In the genomic region with DNA sequence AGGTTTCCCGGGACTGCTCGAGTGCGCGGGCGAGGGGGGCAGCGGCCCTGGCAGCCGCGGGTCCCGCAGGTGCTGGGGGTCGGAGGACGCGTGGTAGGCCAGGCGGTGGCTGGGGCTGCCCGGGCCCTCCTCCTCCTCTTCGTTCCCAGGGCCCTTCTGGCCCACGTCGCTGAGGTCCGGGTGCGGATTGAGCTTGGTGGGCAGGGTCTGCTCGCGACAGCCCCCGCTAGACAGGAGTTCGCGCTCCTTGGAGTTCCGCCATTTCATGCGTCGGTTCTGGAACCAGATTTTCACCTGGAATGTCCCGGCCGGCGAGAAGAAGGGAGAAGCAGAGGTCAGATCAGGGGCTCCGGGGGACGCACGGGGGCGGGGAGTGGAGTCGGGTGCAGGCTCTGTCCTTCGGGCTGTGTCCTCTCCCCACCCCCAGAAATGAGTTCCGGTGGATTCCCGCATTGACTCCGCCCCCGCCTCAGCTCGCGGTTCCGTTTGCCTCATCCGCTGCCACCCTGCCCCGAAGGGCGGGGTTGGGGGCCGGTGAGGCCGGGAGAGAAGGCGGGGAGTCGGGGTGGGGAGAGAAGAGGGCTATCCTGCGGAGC, we compare ENCODE assay signal across 10 cellular contexts. TPM values are rescaled to one million over a fixed set of nuclear protein-coding genes. Genes with fewer than 3 reads are reported as not detected.
DNase-seq lines count a peak whose midpoint lies in the region; ATAC-seq, FAIRE-seq and TF ChIP-seq lines count a peak whose summit lies in the region.
"Had no signal": no experiment of that assay in that cellular context is flagged by ENCODE, and none has a peak within 500 bp of the region (broad histone marks: within the 10 kb centered on the region; RNA-seq: fewer than 3 reads in every experiment).

No MANE protein-coding gene starts in this region.

- H3K27me3 Mint-ChIP-seq in activated CD4-positive, alpha-beta T cell treated with anti-CD3 and anti-CD28 coated beads for 36 hours = peaks cover 50% of the 10 kb centered on the region

- no peaks in the 10 kb centered on the region for H4K20me1 ChIP-seq in endothelial cell of umbilical vein (replicated peaks; ENCODE audit: control insufficient read depth, extremely low read depth, insufficient read depth, low read length)

- H3K27me3 ChIP-seq in endothelial cell of umbilical vein (ENCODE audit: control insufficient read depth in 2 of 2, insufficient read depth in 2 of 2, low read length in 2 of 2) = peaks cover 70 to 80% of the 10 kb centered on the region in 2 experiments

- TF ChIP-seq POLR2A in endothelial cell of umbilical vein (IDR thresholded peaks at IDR 0.05; ENCODE audit: low read depth, low read length) = no peak
- no peak for TF ChIP-seq POLR2A in GM12891 (IDR thresholded peaks at IDR 0.05; ENCODE audit: low read depth, low read length)

- H3K4me1 Mint-ChIP-seq in activated CD4-positive, alpha-beta T cell treated with anti-CD3 and anti-CD28 coated beads for 36 hours = peaks cover 19% of the 10 kb centered on the region

- dilution Hi-C loops in endothelial cell of umbilical vein (cut with MboI; ENCODE audit: extremely low pct_ligation_motif_present, low sequenced_read_pairs) = no loop called here

- no peak overlapping the region for H3K4me3 ChIP-seq in endothelial cell of umbilical vein (replicated peaks in 1 of 3; ENCODE audit: insufficient read depth in 1 of 3, low read depth in 1 of 3, low read length in 3 of 3)
- H3K4me3 ChIP-seq: lung, SK-N-MC had no signal

- CTCF ChIA-PET in activated CD4-positive, alpha-beta T cell treated with anti-CD3 and anti-CD28 coated beads for 36 hours (lab: Charles Lee) = interaction anchor here (2.7 kb wide), 1 partner anchor 24 kb away, joined by 13 read pairs; no protein-coding TSS in a partner anchor
- CTCF ChIA-PET in endothelial cell of umbilical vein (lab: Charles Lee) = no interaction called here

- H2AFZ ChIP-seq in endothelial cell of umbilical vein (ENCODE audit: low read depth, low read length) = no peak overlapping the region

- no peaks in the 10 kb centered on the region for H3K36me3 Mint-ChIP-seq in activated CD4-positive, alpha-beta T cell treated with anti-CD3 and anti-CD28 coated beads for 36 hours (ENCODE audit: low read depth)

- BruUV-seq in endothelial cell of umbilical vein (replicated peaks; lab: Mats Ljungman, UMichigan) = no TSS peak

- H3K9me3 ChIP-seq in endothelial cell of umbilical vein (replicated peaks; ENCODE audit: control insufficient read depth, insufficient read depth, low read length) = no peaks in the 10 kb centered on the region

- ATAC-seq in GM19351 (IDR thresholded peaks at IDR 0.05; ENCODE audit: unreplicated experiment) (peak; percentile 23), HG02763 (IDR thresholded peaks at IDR 0.05; ENCODE audit: unreplicated experiment) (no peak), HG02759 (IDR thresholded peaks at IDR 0.05; ENCODE audit: unreplicated experiment) (no peak), GM21390 (IDR thresholded peaks at IDR 0.05; ENCODE audit: unreplicated experiment) (no peak)
- ATAC-seq in activated CD4-positive, alpha-beta T cell treated with anti-CD3 and anti-CD28 coated beads for 36 hours = peak; percentile 79

- no peaks in the 10 kb centered on the region for H3K9me1 ChIP-seq in endothelial cell of umbilical vein (replicated peaks; ENCODE audit: control insufficient read depth, extremely low read depth, insufficient read depth, low read length)

- no peak overlapping the region for H3K9ac ChIP-seq in endothelial cell of umbilical vein (replicated peaks; ENCODE audit: extremely low read depth, insufficient read depth, low read length)

- POLR2A ChIA-PET in activated CD4-positive, alpha-beta T cell treated with anti-CD3 and anti-CD28 coated beads for 36 hours (lab: Charles Lee) = no interaction called here
- POLR2A ChIA-PET in endothelial cell of umbilical vein (lab: Charles Lee) = no interaction called here

- intact Hi-C loops in activated CD4-positive, alpha-beta T cell treated with anti-CD3 and anti-CD28 coated beads for 36 hours (cut with DNase I, micrococcal nuclease) = no loop called here
- intact Hi-C loops in endothelial cell of umbilical vein (cut with micrococcal nuclease) = no loop called here

- no peaks in the 10 kb centered on the region for H3K4me1 ChIP-seq in endothelial cell of umbilical vein (ENCODE audit: control insufficient read depth, extremely low read depth, insufficient read depth, low read length)

- TF ChIP-seq CTCF in endothelial cell of umbilical vein (IDR thresholded peaks at IDR 0.05; ENCODE audit: extremely low read depth in 1 of 2, insufficient read depth in 1 of 2, low read depth in 1 of 2, low read length in 2 of 2) = no peak

- peak; percentile 75 for DNase-seq in activated CD4-positive, alpha-beta T cell treated with anti-CD3 and anti-CD28 coated beads for 36 hours
- DNase-seq in endothelial cell of umbilical vein (ENCODE audit: low read depth, low spot score) = no peak
- peak; percentile 42 for DNase-seq in stimulated activated CD4-positive, alpha-beta T cell treated with anti-CD3 and anti-CD28 coated beads, Interleukin-1b, Interleukin-23, amount 100 ng/mL, for 48 hours
- no peak for DNase-seq in GM12891 (ENCODE audit: insufficient read length, low spot score)

- FAIRE-seq in endothelial cell of umbilical vein (lab: Jason Lieb, UNC) (no peak), GM12891 (lab: Jason Lieb, UNC) (no peak)

- H3K36me3 ChIP-seq in endothelial cell of umbilical vein (ENCODE audit: control insufficient read depth in 2 of 2, extremely low read depth in 1 of 2, insufficient read depth in 2 of 2, low read length in 2 of 2) = no peaks in the 10 kb centered on the region

- no peak overlapping the region for H3K4me2 ChIP-seq in endothelial cell of umbilical vein (ENCODE audit: insufficient read depth, low read length)

- H3K27ac Mint-ChIP-seq in activated CD4-positive, alpha-beta T cell treated with anti-CD3 and anti-CD28 coated beads for 36 hours = no peak overlapping the region

- H3K9me3 Mint-ChIP-seq in activated CD4-positive, alpha-beta T cell treated with anti-CD3 and anti-CD28 coated beads for 36 hours (ENCODE audit: low read depth) = peaks cover 4% of the 10 kb centered on the region

- peak overlapping the region; percentile 50 for H3K4me3 Mint-ChIP-seq in activated CD4-positive, alpha-beta T cell treated with anti-CD3 and anti-CD28 coated beads for 36 hours

- H3K79me2 ChIP-seq in endothelial cell of umbilical vein (ENCODE audit: control insufficient read depth, insufficient read depth, low read length) = no peaks in the 10 kb centered on the region

- no peak overlapping the region for H3K27ac ChIP-seq in endothelial cell of umbilical vein (ENCODE audit: insufficient read depth, low read depth, low read length)
- H3K27ac ChIP-seq: SK-N-MC had no signal

TF ChIP-seq in endothelial cell of umbilical vein, 7 proteins besides CTCF, POLR2A, EP300 and RAD21:
- no peak for TF ChIP-seq JUN (IDR thresholded peaks at IDR 0.05; ENCODE audit: borderline replicate concordance, insufficient read depth, insufficient read length, low read depth)
- TF ChIP-seq FOS (IDR thresholded peaks at IDR 0.05; ENCODE audit: borderline replicate concordance, insufficient read depth, low read length) = no peak
- no peak for TF ChIP-seq POLR2AphosphoS5 (IDR thresholded peaks at IDR 0.05; ENCODE audit: insufficient read depth, low read depth, low read length)
- no peak for TF ChIP-seq GATA2 (IDR thresholded peaks at IDR 0.05; ENCODE audit: insufficient read depth, insufficient read length, low read depth, low read length)
- TF ChIP-seq EZH2 (IDR thresholded peaks at IDR 0.05; ENCODE audit: borderline replicate concordance, low read depth, low read length, severe bottlenecking) = peak; percentile 98
- TF ChIP-seq, protein P1, sequence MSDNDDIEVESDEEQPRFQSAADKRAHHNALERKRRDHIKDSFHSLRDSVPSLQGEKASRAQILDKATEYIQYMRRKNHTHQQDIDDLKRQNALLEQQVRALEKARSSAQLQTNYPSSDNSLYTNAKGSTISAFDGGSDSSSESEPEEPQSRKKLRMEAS (IDR thresholded peaks at IDR 0.05; ENCODE audit: insufficient read depth, insufficient read length) = no peak
TF ChIP-seq in endothelial cell of umbilical vein: peak in this region for 1.

TF ChIP-seq in GM12891, 5 proteins besides CTCF, POLR2A, EP300 and RAD21:
- TF ChIP-seq SPI1 (IDR thresholded peaks at IDR 0.05; ENCODE audit: low read depth, low read length) (no peak), TAF1 (IDR thresholded peaks at IDR 0.05; ENCODE audit: low read depth, low read length) (no peak), POU2F2 (IDR thresholded peaks at IDR 0.05; ENCODE audit: low read depth, low read length) (no peak), PAX5 (IDR thresholded peaks at IDR 0.05; ENCODE audit: insufficient read depth, low read length, severe bottlenecking) (no peak), POLR2AphosphoS5 (IDR thresholded peaks at IDR 0.05; ENCODE audit: low read depth, low read length) (no peak)

RNA-seq across cellular contexts. Expression of a gene that starts 3.9 kb away (rescaled TPM):
- total RNA-seq in activated CD4-positive, alpha-beta T cell treated with anti-CD3 and anti-CD28 coated beads for 36 hours = not detected
- not detected in 2 replicates for total RNA-seq in endothelial cell of umbilical vein
- polyA plus RNA-seq in endothelial cell of umbilical vein = not detected in 2 replicates
- polyA plus RNA-seq in endothelial cell of umbilical vein (2011; cell fraction: cytosol; rRNA removed) = not detected in 2 replicates
- polyA plus RNA-seq in endothelial cell of umbilical vein (2011; cell fraction: nucleus; rRNA removed) = not detected in 2 replicates
- polyA plus RNA-seq in endothelial cell of umbilical vein (2012) = not detected in 2 replicates
- polyA minus RNA-seq in endothelial cell of umbilical vein = not detected in 2 replicates
- not detected for polyA minus RNA-seq in endothelial cell of umbilical vein (2011; cell fraction: cytosol; rRNA and poly(A)+ RNA removed)
- polyA minus RNA-seq in endothelial cell of umbilical vein (2011; cell fraction: nucleus; rRNA and poly(A)+ RNA removed) = not detected in 2 replicates
- not detected for polyA plus RNA-seq in GM12891 (2012; ENCODE audit: low read depth, missing spikeins)
- total RNA-seq: lung had no signal
- polyA plus RNA-seq: lung had no signal

Comparison
In these comparisons a context has a peak if more than half of its experiments do, and no peak if none do; other contexts are left out.
1. ATAC-seq: peak in GM19351 (single experiment) and activated CD4-positive, alpha-beta T cell treated with anti-CD3 and anti-CD28 coated beads for 36 hours (single experiment); none in HG02763 (single experiment), HG02759 (single experiment) and GM21390 (single experiment).
2. DNase-seq: peak in activated CD4-positive, alpha-beta T cell treated with anti-CD3 and anti-CD28 coated beads for 36 hours (single experiment) and stimulated activated CD4-positive, alpha-beta T cell treated with anti-CD3 and anti-CD28 coated beads, Interleukin-1b, Interleukin-23, amount 100 ng/mL, for 48 hours (single experiment); none in endothelial cell of umbilical vein (single experiment) and GM12891 (single experiment).